18 cellular contexts compared by ENCODE assay signal in the genomic region with DNA sequence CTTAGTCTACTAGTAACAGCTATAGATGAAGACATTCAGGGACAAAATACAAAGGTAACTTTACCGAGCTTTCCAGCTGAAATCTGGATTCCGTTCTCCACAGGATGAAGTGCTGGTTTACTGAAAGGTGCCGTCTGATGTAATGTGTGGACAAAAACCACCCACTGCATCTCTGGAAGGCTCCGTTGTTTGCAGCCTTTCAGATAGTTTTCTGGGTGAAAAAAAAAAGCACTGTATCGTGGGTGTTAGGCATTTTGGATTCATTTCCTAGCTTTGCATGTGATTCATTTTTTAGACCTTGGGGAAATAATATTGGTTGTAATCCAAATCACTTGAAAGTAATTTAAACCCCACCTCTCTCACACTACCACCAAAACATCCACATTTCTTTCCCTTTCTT.
"Had no signal": no experiment of that assay in that cellular context is flagged by ENCODE, and none has a peak within 500 bp of the region (broad histone marks: within the 10 kb centered on the region; RNA-seq: fewer than 3 reads in every experiment).

No MANE protein-coding gene starts in this region.

- H3K4me3 Mint-ChIP-seq: activated CD8-positive, alpha-beta memory T cell treated with anti-CD3 and anti-CD28 coated beads, Interleukin-2, amount 10 ng/mL, durations not matched to agents 7 days and 5 days; activated naive CD8-positive, alpha-beta T cell treated with anti-CD3 and anti-CD28 coated beads, Interleukin-2, amount 50 U/mL, for 24 hours; activated T-cell treated with anti-CD3 and anti-CD28 coated beads, Interleukin-2, amount 50 U/mL, for 4 hours had no signal

- H3K27me3 ChIP-seq: SJSA1 had no signal

- H3K4me1 Mint-ChIP-seq: activated CD8-positive, alpha-beta memory T cell treated with anti-CD3 and anti-CD28 coated beads, Interleukin-2, amount 10 ng/mL, durations not matched to agents 7 days and 5 days; activated naive CD8-positive, alpha-beta T cell treated with anti-CD3 and anti-CD28 coated beads, Interleukin-2, amount 50 U/mL, for 24 hours had no signal

- H3K4me1 ChIP-seq: SJSA1 had no signal

- H3K27ac ChIP-seq: SJSA1 had no signal

- H3K36me3 ChIP-seq: SJSA1 had no signal

- H3K27ac Mint-ChIP-seq: activated CD8-positive, alpha-beta memory T cell treated with anti-CD3 and anti-CD28 coated beads, Interleukin-2, amount 10 ng/mL, durations not matched to agents 7 days and 5 days; activated naive CD4-positive, alpha-beta T cell treated with anti-CD3 and anti-CD28 coated beads, Interleukin-2, amount 50 U/mL, for 72 hours; activated naive CD8-positive, alpha-beta T cell treated with anti-CD3 and anti-CD28 coated beads, Interleukin-2, amount 50 U/mL, for 24 hours had no signal

- DNase-seq: activated CD4-positive, alpha-beta T cell treated with anti-CD3 and anti-CD28 coated beads for 4 hours; activated CD8-positive, alpha-beta memory T cell treated with anti-CD3 and anti-CD28 coated beads, Interleukin-2, amount 10 ng/mL, durations not matched to agents 7 days and 5 days; activated effector memory CD4-positive, alpha-beta T cell treated with anti-CD3 and anti-CD28 coated beads, Interleukin-2, amount 50 U/mL, for 16 hours; activated naive CD4-positive, alpha-beta T cell treated with Interleukin-2 at 50 U/mL for 16 hours; activated naive CD8-positive, alpha-beta T cell treated with anti-CD3 and anti-CD28 coated beads, Interleukin-2, amount 50 U/mL, for 24 hours; activated T-cell treated with anti-CD3 and anti-CD28 coated beads, Interleukin-2, amount 50 U/mL, for 4 hours; Kasumi-1; KBM-7; NCI-H146; NCI-H187 treated with DMSO at 0.1 percent for 48 hours; NCI-H2081 treated with DMSO at 0.1 percent for 48 hours; NCI-H446; NCI-H524; PC-3; SHP77; SW 1271 had no signal

- H3K4me3 ChIP-seq: SJSA1 had no signal

- H3K27me3 Mint-ChIP-seq: activated naive CD8-positive, alpha-beta T cell treated with anti-CD3 and anti-CD28 coated beads, Interleukin-2, amount 50 U/mL, for 24 hours had no signal

- H3K9me3 ChIP-seq: SJSA1 had no signal
